Comparison of ENCODE assay signal across 9 cellular contexts in the genomic region with DNA sequence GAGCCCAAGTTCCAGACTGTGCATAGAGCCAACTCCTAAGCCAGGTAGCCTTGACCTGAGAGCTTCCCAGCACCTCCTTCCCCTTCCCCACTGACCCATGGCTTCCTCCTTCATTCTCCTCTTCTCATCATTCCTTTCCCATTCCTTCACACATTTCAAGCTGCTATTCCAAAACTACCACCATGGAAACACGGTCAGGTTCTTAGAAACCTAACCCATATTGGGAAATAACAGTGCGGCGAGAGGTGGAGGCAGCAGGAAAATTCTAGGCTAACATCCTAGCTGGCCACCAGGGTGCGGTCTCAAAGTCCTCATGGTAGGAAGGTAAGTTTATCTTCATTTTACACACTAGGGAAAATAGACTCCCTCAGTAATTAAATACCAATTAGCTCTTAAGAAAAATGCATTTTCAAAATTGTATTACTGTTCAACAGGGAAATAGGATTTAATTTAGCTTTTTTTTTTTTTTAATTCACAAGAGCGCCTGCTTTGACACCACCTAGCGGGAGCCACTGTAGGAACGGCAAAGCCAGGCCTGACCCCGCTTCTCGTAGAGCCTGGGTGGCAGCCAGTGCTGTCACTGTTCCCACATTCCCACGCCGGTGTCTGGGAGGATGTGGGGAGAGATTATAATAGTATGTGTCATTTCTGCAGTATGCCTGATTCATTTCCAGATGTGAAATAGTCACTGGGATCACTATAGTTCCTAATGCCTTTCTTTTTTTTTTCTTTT. TPM values are rescaled to one million over a fixed set of nuclear protein-coding genes. Genes with fewer than 3 reads are reported as not detected.
DNase-seq lines count a peak whose midpoint lies in the region; ATAC-seq, FAIRE-seq and TF ChIP-seq lines count a peak whose summit lies in the region.
"Had no signal": no experiment of that assay in that cellular context is flagged by ENCODE, and none has a peak within 500 bp of the region (broad histone marks: within the 10 kb centered on the region; RNA-seq: fewer than 3 reads in every experiment).

No MANE protein-coding gene starts in this region.

- FAIRE-seq in GM19239 (lab: Jason Lieb, UNC): no peak

- H3K36me3 Mint-ChIP-seq in neural crest cell (ENCODE audit: low read depth): no peaks in the 10 kb centered on the region

- no peak overlapping the region for H3K27ac ChIP-seq in BLaER1
- H3K27ac ChIP-seq: neutrophil had no signal

- DNase-seq in NCI-H226 (peak; percentile 47), epidermal melanocyte (ENCODE audit: insufficient read length, low spot score) (peak; percentile 86), neural crest cell (ENCODE audit: low read depth, low spot score) (no peak), GM19239 (ENCODE audit: insufficient read length, low spot score) (no peak), cerebellum (ENCODE audit: low spot score) (no peak)
- DNase-seq in stimulated activated CD4-positive, alpha-beta T cell treated with anti-CD3 and anti-CD28 coated beads, Interleukin-2, amount 100 ng/mL, for 24 hours: no peak

- H3K9me3 ChIP-seq in BLaER1: no peaks in the 10 kb centered on the region
- H3K9me3 ChIP-seq: neutrophil had no signal

- H3K4me3 ChIP-seq in BLaER1: no peak overlapping the region

- H3K4me1 Mint-ChIP-seq in neural crest cell: peaks cover 46% of the 10 kb centered on the region

- no peaks in the 10 kb centered on the region for H3K9me3 Mint-ChIP-seq in neural crest cell

- no peaks in the 10 kb centered on the region for H3K36me3 ChIP-seq in BLaER1
- H3K36me3 ChIP-seq: neutrophil had no signal

- peak; percentile 35 for TF ChIP-seq CTCF in neural crest cell (conservative IDR thresholded peaks at IDR 0.05)

- peaks cover 56% of the 10 kb centered on the region for H3K4me1 ChIP-seq in BLaER1

- H3K9ac ChIP-seq in BLaER1: no peak overlapping the region

- no peak for ATAC-seq in GM19455 (IDR thresholded peaks at IDR 0.05; ENCODE audit: unreplicated experiment)

- no peaks in the 10 kb centered on the region for H3K27me3 ChIP-seq in BLaER1
- H3K27me3 ChIP-seq: neutrophil had no signal

- no peaks in the 10 kb centered on the region for H4K20me1 ChIP-seq in BLaER1

- H3K4me3 Mint-ChIP-seq in neural crest cell: no peak overlapping the region

- H3K27ac Mint-ChIP-seq in neural crest cell (ENCODE audit: unreplicated experiment): no peak overlapping the region

- H3K4me2 ChIP-seq in BLaER1: peak overlapping the region; percentile 76

- H3K27me3 Mint-ChIP-seq in neural crest cell (ENCODE audit: low read depth): no peaks in the 10 kb centered on the region

RNA-seq across cellular contexts. Expression of a gene that starts 14.0 kb away (rescaled TPM):
- total RNA-seq in neural crest cell (19.5 and 21.1 TPM in 2 replicates), cerebellum (3.3 TPM)

RNA-seq across cellular contexts. Expression of a gene that starts 16.7 kb away (rescaled TPM):
- total RNA-seq in neural crest cell (68.4 and 73.6 TPM in 2 replicates), cerebellum (85.0 TPM)

Comparison
In these comparisons a context has a peak if more than half of its experiments do, and no peak if none do; other contexts are left out.
1. DNase-seq: peak in NCI-H226 (single experiment) and epidermal melanocyte (single experiment); none in neural crest cell (single experiment), GM19239 (single experiment), cerebellum (single experiment) and stimulated activated CD4-positive, alpha-beta T cell treated with anti-CD3 and anti-CD28 coated beads, Interleukin-2, amount 100 ng/mL, for 24 hours (0 of 2).